8 cellular contexts compared by ENCODE assay signal in genomic region chr12:108616941-108617858, GRCh38. TPM values are rescaled to one million over a fixed set of nuclear protein-coding genes. Genes with fewer than 3 reads are reported as not detected.
DNase-seq lines count a peak whose midpoint lies in the region; ATAC-seq and TF ChIP-seq lines count a peak whose summit lies in the region.

No MANE protein-coding gene starts in this region.

- H3K27me3 ChIP-seq in right atrium auricular region, result no peaks in the 10 kb centered on the region

- H3K36me3 ChIP-seq in right atrium auricular region, result no peaks in the 10 kb centered on the region

- CTCF ChIA-PET in activated CD4-positive, alpha-beta T cell treated with anti-CD3 and anti-CD28 coated beads for 36 hours (lab: Charles Lee), result interaction anchor here (0.6 to 9.0 kb wide), 29 partner anchors 8 to 1512 kb away, joined by 3 to 270 read pairs (median 6); partner anchors contain the start of genes FICD, ISCU, SART3 and SELPLG

- H3K9me3 Mint-ChIP-seq in activated CD4-positive, alpha-beta T cell treated with anti-CD3 and anti-CD28 coated beads for 36 hours (ENCODE audit: low read depth), result peaks cover 9% of the 10 kb centered on the region
- H3K9me3 Mint-ChIP-seq in effector memory CD8-positive, alpha-beta T cell, result peaks cover 0 to 7% of the 10 kb centered on the region in 2 donors
- H3K9me3 Mint-ChIP-seq in glutamatergic neuron (ENCODE audit: unreplicated experiment), result peaks cover 4% of the 10 kb centered on the region

- H3K27ac ChIP-seq in right atrium auricular region, result no peak overlapping the region

- ATAC-seq in Right ventricle myocardium inferior, result peak; percentile 35
- peak; percentile 87 for ATAC-seq in HG03432 (IDR thresholded peaks at IDR 0.05; ENCODE audit: unreplicated experiment)
- peak; percentile 92 for ATAC-seq in activated CD4-positive, alpha-beta T cell treated with anti-CD3 and anti-CD28 coated beads for 36 hours
- peak; percentile 90 for ATAC-seq in effector memory CD8-positive, alpha-beta T cell (replicated peaks)

- POLR2A ChIA-PET in activated CD4-positive, alpha-beta T cell treated with anti-CD3 and anti-CD28 coated beads for 36 hours (lab: Charles Lee), result interaction anchor here (0.6 to 2.1 kb wide), 8 partner anchors 11 to 141 kb away, joined by 3 to 8 read pairs (median 5); partner anchors contain the start of gene ISCU

- H3K9me3 ChIP-seq in right atrium auricular region, result no peaks in the 10 kb centered on the region

- H3K4me1 Mint-ChIP-seq in activated CD4-positive, alpha-beta T cell treated with anti-CD3 and anti-CD28 coated beads for 36 hours, result peaks cover 36% of the 10 kb centered on the region
- H3K4me1 Mint-ChIP-seq in effector memory CD8-positive, alpha-beta T cell (ENCODE audit: low read depth in 2 of 2), result peaks cover 49 to 63% of the 10 kb centered on the region in 2 donors
- H3K4me1 Mint-ChIP-seq in glutamatergic neuron (ENCODE audit: low read depth, unreplicated experiment), result no peaks in the 10 kb centered on the region

- H3K4me3 ChIP-seq in right atrium auricular region, result no peak overlapping the region

- H3K27ac Mint-ChIP-seq in activated CD4-positive, alpha-beta T cell treated with anti-CD3 and anti-CD28 coated beads for 36 hours, result peak overlapping the region; percentile 77
- H3K27ac Mint-ChIP-seq in effector memory CD8-positive, alpha-beta T cell, result peak overlapping the region; percentile 98 to 99
- no peak overlapping the region for H3K27ac Mint-ChIP-seq in glutamatergic neuron (ENCODE audit: unreplicated experiment)

- no peak for DNase-seq in Right ventricle myocardium inferior (ENCODE audit: missing footprints)
- no peak for DNase-seq in right atrium auricular region (ENCODE audit: low spot score)
- peak; percentile 92 for DNase-seq in activated CD4-positive, alpha-beta T cell treated with anti-CD3 and anti-CD28 coated beads for 36 hours
- peak; percentile 63 to 72 (median 71) for DNase-seq in effector memory CD8-positive, alpha-beta T cell
- peak; percentile 64 for DNase-seq in stimulated activated CD8-positive, alpha-beta memory T cell treated with anti-CD3 and anti-CD28 coated beads, Interleukin-12 subunit alpha, Interleukin-12 subunit beta, amount 100 ng/mL, for 24 hours (ENCODE audit: extremely low read depth)
- no peak for DNase-seq in NCI-H526 treated with DMSO at 0.1 percent for 48 hours (lab: John Stamatoyannopoulos, UW)
- DNase-seq in glutamatergic neuron, result no peak

- peak overlapping the region; percentile 13 for H3K4me3 Mint-ChIP-seq in activated CD4-positive, alpha-beta T cell treated with anti-CD3 and anti-CD28 coated beads for 36 hours
- H3K4me3 Mint-ChIP-seq in effector memory CD8-positive, alpha-beta T cell, result peak overlapping the region; percentile 75 to 79
- no peak overlapping the region for H3K4me3 Mint-ChIP-seq in glutamatergic neuron (ENCODE audit: unreplicated experiment)

- peaks cover 19% of the 10 kb centered on the region for H3K36me3 Mint-ChIP-seq in activated CD4-positive, alpha-beta T cell treated with anti-CD3 and anti-CD28 coated beads for 36 hours (ENCODE audit: low read depth)
- peaks cover 56% of the 10 kb centered on the region for H3K36me3 Mint-ChIP-seq in effector memory CD8-positive, alpha-beta T cell (ENCODE audit: insufficient read depth)
- H3K36me3 Mint-ChIP-seq in glutamatergic neuron (ENCODE audit: unreplicated experiment), result peaks cover 6% of the 10 kb centered on the region

- no peak for TF ChIP-seq CTCF in right atrium auricular region (IDR thresholded peaks at IDR 0.05)
- no peak for TF ChIP-seq CTCF in glutamatergic neuron (IDR thresholded peaks at IDR 0.05; ENCODE audit: partially characterized antibody, unreplicated experiment)

- H3K27me3 Mint-ChIP-seq in activated CD4-positive, alpha-beta T cell treated with anti-CD3 and anti-CD28 coated beads for 36 hours, result no peaks in the 10 kb centered on the region
- no peaks in the 10 kb centered on the region for H3K27me3 Mint-ChIP-seq in effector memory CD8-positive, alpha-beta T cell
- peaks cover 4% of the 10 kb centered on the region for H3K27me3 Mint-ChIP-seq in glutamatergic neuron (ENCODE audit: unreplicated experiment)

- peaks cover 0 to 18% of the 10 kb centered on the region in 2 donors for H3K4me1 ChIP-seq in right atrium auricular region

- intact Hi-C loops in Right ventricle myocardium inferior (cut with DNase I), result no loop called here
- intact Hi-C loops in activated CD4-positive, alpha-beta T cell treated with anti-CD3 and anti-CD28 coated beads for 36 hours (cut with DNase I, micrococcal nuclease), result loop anchor here (1.0 to 10.0 kb wide), 9 partner anchors 12 to 852 kb away; partner anchors contain the start of genes FICD (in 1 of the 2), PRDM4 (in 1 of the 2) and SELPLG (in 1 of the 2)

RNA-seq across cellular contexts. Expression of gene SELPLG, which starts 16.5 kb away (rescaled TPM):
- total RNA-seq in Right ventricle myocardium inferior (4.9 TPM), right atrium auricular region (1 to 10 TPM; 3.7 to 7.7 TPM), glutamatergic neuron (ENCODE audit: unreplicated experiment) (0.34 TPM)
- 10 to 100 TPM; 31.0 to 36.9 TPM for total RNA-seq in activated CD4-positive, alpha-beta T cell treated with anti-CD3 and anti-CD28 coated beads for 36 hours

RNA-seq across cellular contexts. Expression of gene TMEM119, which starts 19.3 kb away (rescaled TPM):
- total RNA-seq in Right ventricle myocardium inferior, result 1.3 TPM
- total RNA-seq in right atrium auricular region, result 1 to 10 TPM; 1.8 to 5.5 TPM
- total RNA-seq in activated CD4-positive, alpha-beta T cell treated with anti-CD3 and anti-CD28 coated beads for 36 hours, result under 1 TPM; 0.21 to 0.28 TPM
- 0.15 TPM for total RNA-seq in glutamatergic neuron (ENCODE audit: unreplicated experiment)

RNA-seq across cellular contexts. Expression of gene ISCU, which starts 54.8 kb away (rescaled TPM):
- total RNA-seq in Right ventricle myocardium inferior (444 TPM), right atrium auricular region (100 to 1,000 TPM; 421 to 433 TPM), glutamatergic neuron (ENCODE audit: unreplicated experiment) (48.4 TPM)
- total RNA-seq in activated CD4-positive, alpha-beta T cell treated with anti-CD3 and anti-CD28 coated beads for 36 hours, result 10 to 100 TPM; 67.3 to 83.8 TPM

RNA-seq across cellular contexts. Expression of gene SART3, which starts 56.2 kb away (rescaled TPM):
- total RNA-seq in Right ventricle myocardium inferior, result 21.7 TPM
- total RNA-seq in right atrium auricular region, result 10 to 100 TPM; 33.4 to 44.4 TPM
- total RNA-seq in activated CD4-positive, alpha-beta T cell treated with anti-CD3 and anti-CD28 coated beads for 36 hours, result 10 to 100 TPM; 69.3 to 87.1 TPM
- total RNA-seq in glutamatergic neuron (ENCODE audit: unreplicated experiment), result 72.6 TPM

Comparison
In these comparisons a context has a peak if more than half of its experiments do, and no peak if none do; other contexts are left out.
1. ATAC-seq: peak in every context shown above with its lines; median percentile 92 in activated CD4-positive, alpha-beta T cell treated with anti-CD3 and anti-CD28 coated beads for 36 hours; 90 in effector memory CD8-positive, alpha-beta T cell; 87 in HG03432; 35 in Right ventricle myocardium inferior.
2. DNase-seq: peak in activated CD4-positive, alpha-beta T cell treated with anti-CD3 and anti-CD28 coated beads for 36 hours (single experiment), effector memory CD8-positive, alpha-beta T cell (3 of 3) and stimulated activated CD8-positive, alpha-beta memory T cell treated with anti-CD3 and anti-CD28 coated beads, Interleukin-12 subunit alpha, Interleukin-12 subunit beta, amount 100 ng/mL, for 24 hours (single experiment); none in Right ventricle myocardium inferior (single experiment), right atrium auricular region (single experiment), NCI-H526 treated with DMSO at 0.1 percent for 48 hours (single experiment) and glutamatergic neuron (single experiment).